9 cellular contexts compared by ENCODE assay signal in genomic region chr13:73984949-73985691, GRCh38.
DNase-seq lines count a peak whose midpoint lies in the region; ATAC-seq and TF ChIP-seq lines count a peak whose summit lies in the region.
"Had no signal": no experiment of that assay in that cellular context is flagged by ENCODE, and none has a peak within 500 bp of the region (broad histone marks: within the 10 kb centered on the region; RNA-seq: fewer than 3 reads in every experiment).

No MANE protein-coding gene starts in this region.

- H3K36me3 Mint-ChIP-seq in activated naive CD4-positive, alpha-beta T cell treated with anti-CD3 and anti-CD28 coated beads, Interleukin-2, amount 50 U/mL, for 72 hours: peaks cover 0 to 4% of the 10 kb centered on the region in 2 donors

- no peaks in the 10 kb centered on the region for H3K9me3 Mint-ChIP-seq in activated naive CD4-positive, alpha-beta T cell treated with anti-CD3 and anti-CD28 coated beads, Interleukin-2, amount 50 U/mL, for 72 hours

- ATAC-seq in DND-41 (ENCODE audit: insufficient read depth, low read depth) (peak; percentile 88), HG03378 (IDR thresholded peaks at IDR 0.05; ENCODE audit: unreplicated experiment) (no peak), GM21447 (IDR thresholded peaks at IDR 0.05; ENCODE audit: unreplicated experiment) (no peak)
- peak; percentile 92 to 93 for ATAC-seq in activated naive CD4-positive, alpha-beta T cell treated with anti-CD3 and anti-CD28 coated beads, Interleukin-2, amount 50 U/mL, for 72 hours

- peak; percentile 63 for TF ChIP-seq CTCF in DND-41 (IDR thresholded peaks at IDR 0.05; ENCODE audit: borderline replicate concordance, extremely low read depth, low read length, poor library complexity, severe bottlenecking)

- no peaks in the 10 kb centered on the region for H4K20me1 ChIP-seq in DND-41 (ENCODE audit: insufficient read depth, low read length)

- H3K27me3 ChIP-seq in DND-41 (ENCODE audit: insufficient read depth, low read length, poor library complexity): no peaks in the 10 kb centered on the region

- peak overlapping the region; percentile 66 for H2AFZ ChIP-seq in DND-41 (ENCODE audit: low read depth, low read length)

- no peaks in the 10 kb centered on the region for H3K9me3 ChIP-seq in DND-41 (ENCODE audit: insufficient read depth, low read length, severe bottlenecking)

- peaks cover 63% of the 10 kb centered on the region for H3K4me1 ChIP-seq in DND-41 (ENCODE audit: insufficient read depth, low read length)

- DNase-seq in DND-41: peak; percentile 94
- peak; percentile 41 for DNase-seq in activated CD4-positive, CD25-positive, alpha-beta regulatory T cell treated with anti-CD3 and anti-CD28 coated beads, Interleukin-2, amount 50 U/mL, for 72 hours
- peak; percentile 75 to 86 for DNase-seq in activated naive CD4-positive, alpha-beta T cell treated with anti-CD3 and anti-CD28 coated beads, Interleukin-2, amount 50 U/mL, for 72 hours (ENCODE audit: low spot score in 2 of 2)
- DNase-seq in stimulated activated CD4-positive, alpha-beta T cell treated with anti-CD3 and anti-CD28 coated beads, Interleukin-1b, Interleukin-23, amount 100 ng/mL, for 1 hour (ENCODE audit: low read depth in 2 of 2): peak; percentile 36
- no peak for DNase-seq in dermis blood vessel endothelial cell
- DNase-seq in HK-2 (ENCODE audit: unreplicated experiment): no peak
- DNase-seq: Calu3 had no signal

- peak overlapping the region; percentile 92 for H3K27ac ChIP-seq in DND-41 (ENCODE audit: low read length)

- peak overlapping the region in 1 of 2 donors; percentile 96 for H3K27ac Mint-ChIP-seq in activated naive CD4-positive, alpha-beta T cell treated with anti-CD3 and anti-CD28 coated beads, Interleukin-2, amount 50 U/mL, for 72 hours

- H3K36me3 ChIP-seq in DND-41 (ENCODE audit: insufficient read depth, low read length): peaks cover 27% of the 10 kb centered on the region

- H3K4me2 ChIP-seq in DND-41 (ENCODE audit: insufficient read depth, low read length): peak overlapping the region; percentile 66

- peak overlapping the region in 1 of 2 experiments; percentile 49; a peak in 2 of 4 replicates for H3K4me3 ChIP-seq in DND-41 (ENCODE audit: low read depth in 1 of 2, low read length in 2 of 2)

- H3K9ac ChIP-seq in DND-41 (ENCODE audit: low read depth, low read length): peak overlapping the region; percentile 55

- peaks cover 80% of the 10 kb centered on the region for H3K79me2 ChIP-seq in DND-41 (ENCODE audit: insufficient read depth, low read length)

Comparison
In these comparisons a context has a peak if more than half of its experiments do, and no peak if none do; other contexts are left out.
1. ATAC-seq: peak in DND-41 (single experiment) and activated naive CD4-positive, alpha-beta T cell treated with anti-CD3 and anti-CD28 coated beads, Interleukin-2, amount 50 U/mL, for 72 hours (2 of 2); none in HG03378 (single experiment) and GM21447 (single experiment).
2. DNase-seq: peak in DND-41 (single experiment), activated CD4-positive, CD25-positive, alpha-beta regulatory T cell treated with anti-CD3 and anti-CD28 coated beads, Interleukin-2, amount 50 U/mL, for 72 hours (single experiment), activated naive CD4-positive, alpha-beta T cell treated with anti-CD3 and anti-CD28 coated beads, Interleukin-2, amount 50 U/mL, for 72 hours (2 of 2) and stimulated activated CD4-positive, alpha-beta T cell treated with anti-CD3 and anti-CD28 coated beads, Interleukin-1b, Interleukin-23, amount 100 ng/mL, for 1 hour (2 of 2); none in dermis blood vessel endothelial cell (single experiment) and HK-2 (single experiment).